8 cellular contexts compared by ENCODE assay signal in the genomic region with DNA sequence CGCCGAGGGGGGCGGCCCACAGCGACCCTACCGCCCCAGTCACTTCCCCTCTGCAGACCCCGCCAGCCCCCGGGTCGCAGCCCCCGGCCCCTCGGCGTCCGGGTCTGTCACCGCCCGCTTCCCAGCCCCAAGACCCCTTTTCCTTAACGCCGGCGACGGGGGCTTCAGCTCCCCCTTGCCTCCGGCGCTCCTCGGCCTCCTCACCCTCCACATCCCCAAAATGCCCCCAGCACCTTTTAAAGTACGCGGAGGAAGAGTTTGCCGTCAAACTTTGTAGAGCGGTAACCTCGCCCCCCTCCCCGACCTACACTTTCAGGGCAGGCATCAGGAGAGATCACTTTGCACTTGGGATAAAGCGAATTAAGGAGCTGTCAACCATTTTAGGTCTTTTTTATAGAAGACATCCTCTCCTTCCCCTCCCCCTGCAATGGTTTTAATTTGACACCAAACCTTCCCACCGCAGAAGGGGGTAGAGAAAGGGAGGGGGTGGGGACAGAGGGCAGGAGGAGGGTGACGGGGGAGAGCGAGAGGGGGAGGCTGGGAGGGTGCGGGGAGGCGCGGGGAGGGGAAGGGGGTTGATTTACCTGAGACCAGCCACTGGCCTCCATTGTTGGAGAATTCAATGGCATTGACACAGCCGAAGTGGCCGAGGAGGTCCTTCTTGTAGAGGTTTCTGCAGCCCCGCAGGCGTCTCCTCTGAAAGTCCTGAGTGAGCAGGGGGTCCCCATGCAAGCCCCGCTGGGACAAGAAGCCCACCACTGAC. TPM values are rescaled to one million over a fixed set of nuclear protein-coding genes. Genes with fewer than 3 reads are reported as not detected.
DNase-seq lines count a peak whose midpoint lies in the region; ATAC-seq, FAIRE-seq and TF ChIP-seq lines count a peak whose summit lies in the region.

No MANE protein-coding gene starts in this region.

- no peaks in the 10 kb centered on the region for H3K9me2 ChIP-seq in SU-DHL-6 (replicated peaks; ENCODE audit: insufficient read depth, low read length)

- peak overlapping the region; percentile 83 for H3K9ac ChIP-seq in SU-DHL-6 (ENCODE audit: low read length)
- H3K9ac ChIP-seq in GM12878 (ENCODE audit: control insufficient read depth, insufficient read depth, low read length): peak overlapping the region; percentile 93
- peak overlapping the region; percentile 67 for H3K9ac ChIP-seq in iPS-15b (ENCODE audit: low read depth, low read length)

- SMC1A ChIA-PET in GM12878 (lab: Charles Lee; ENCODE audit: uncharacterized antibody, unreplicated experiment): interaction anchor here (5.3 kb wide), 1 partner anchor 22 kb away, joined by 40 read pairs; no protein-coding TSS in a partner anchor

- POLR2A ChIA-PET in GM12878 (lab: Charles Lee): interaction anchor here (0.5 to 2.2 kb wide), 3 partner anchors 23 to 294 kb away, joined by 3 to 10 read pairs (median 6); no protein-coding TSS in a partner anchor

- H3K4me3 ChIP-seq in SU-DHL-6 (ENCODE audit: insufficient read depth, low read length, poor library complexity, severe bottlenecking) (peak overlapping the region; percentile 76), GM12878 (peak overlapping the region; percentile 96), iPS-15b (ENCODE audit: low read depth, low read length) (peak overlapping the region; percentile 86), skin epidermis (peak overlapping the region; percentile 65 to 87 (median 86))

- intact Hi-C loops in GM12878 (cut with micrococcal nuclease; ENCODE audit: unreplicated experiment): loop anchor here (5.0 kb wide), 1 partner anchor 40 kb away; a partner anchor contains a TSS

- H3K79me2 ChIP-seq in SU-DHL-6 (ENCODE audit: insufficient read depth, low read length): peaks cover 25% of the 10 kb centered on the region
- peaks cover 43% of the 10 kb centered on the region for H3K79me2 ChIP-seq in GM12878 (ENCODE audit: control insufficient read depth, insufficient read depth, low read length)

- TF ChIP-seq RAD21 in GM12878 (IDR thresholded peaks at IDR 0.05; ENCODE audit: insufficient read depth, low read depth, low read length): no peak

- BruUV-seq in GM12878 (replicated peaks; lab: Mats Ljungman, UMichigan): no TSS peak

- no peak for TF ChIP-seq CTCF in SU-DHL-6 (IDR thresholded peaks at IDR 0.05; ENCODE audit: insufficient read depth, low read length, poor library complexity, severe bottlenecking)
- no peak for TF ChIP-seq CTCF in GM12878 (IDR thresholded peaks at IDR 0.05 in 2 of 3, conservative IDR thresholded peaks at IDR 0.05 in 1 of 3; ENCODE audit: control insufficient read depth in 2 of 3, extremely low read depth in 1 of 3, insufficient read depth in 1 of 3, low read depth in 3 of 3, low read length in 3 of 3)

- no peak for TF ChIP-seq POLR2A in GM12878 (IDR thresholded peaks at IDR 0.05; ENCODE audit: low read depth, low read length)

- H3K27me3 ChIP-seq in SU-DHL-6 (ENCODE audit: low read length): no peaks in the 10 kb centered on the region
- H3K27me3 ChIP-seq in GM12878 (replicated peaks in 1 of 2; ENCODE audit: control insufficient read depth in 2 of 2, insufficient read depth in 2 of 2, low read length in 1 of 2): peaks cover 1 to 5% of the 10 kb centered on the region in 2 experiments; a peak in 1 of 4 replicates
- H3K27me3 ChIP-seq in iPS-15b (ENCODE audit: control insufficient read depth, insufficient read depth, low read length): peaks cover 9% of the 10 kb centered on the region

- CTCF ChIA-PET in GM12878 (lab: Yijun Ruan, JAX): interaction anchor here (0.7 to 3.5 kb wide), 6 partner anchors 9 to 998 kb away, joined by 3 to 43 read pairs (median 3); no protein-coding TSS in a partner anchor

- H3K4me2 ChIP-seq in SU-DHL-6 (ENCODE audit: low read depth, low read length, poor library complexity, severe bottlenecking) (peak overlapping the region; percentile 78), GM12878 (ENCODE audit: control insufficient read depth, insufficient read depth) (peak overlapping the region; percentile 77)

- TF ChIP-seq EP300 in GM12878 (IDR thresholded peaks at IDR 0.05; ENCODE audit: borderline replicate concordance in 1 of 2, control insufficient read depth in 1 of 2, low read depth in 2 of 2, low read length in 2 of 2): no peak

- RAD21 ChIA-PET in GM12878 (lab: Charles Lee; ENCODE audit: unreplicated experiment): interaction anchor here (1.0 to 2.2 kb wide), 2 partner anchors 21 to 39 kb away, joined by 6 read pairs; a partner anchor contains a TSS

- no peaks in the 10 kb centered on the region for H3K9me3 ChIP-seq in SU-DHL-6 (ENCODE audit: insufficient read depth, low read length)
- H3K9me3 ChIP-seq in GM12878 (replicated peaks; ENCODE audit: control insufficient read depth, insufficient read depth, low read length): no peaks in the 10 kb centered on the region
- H3K9me3 ChIP-seq in iPS-15b (ENCODE audit: control insufficient read depth, insufficient read depth, low read length): no peaks in the 10 kb centered on the region

- WGBS in GM12878 (ENCODE audit: insufficient coverage, insufficient replicate concordance, low lambda C conversion rate, missing lambda C conversion rate): under 1% methylated on average over 31 of the region's 39 CpGs

- H3K36me3 ChIP-seq in SU-DHL-6 (ENCODE audit: low read length) (no peaks in the 10 kb centered on the region), GM12878 (ENCODE audit: control insufficient read depth in 2 of 2, insufficient read depth in 2 of 2, low read length in 1 of 2) (peaks cover 0 to 8% of the 10 kb centered on the region in 2 experiments; a peak in 2 of 4 replicates), iPS-15b (ENCODE audit: control insufficient read depth, insufficient read depth, low read length) (no peaks in the 10 kb centered on the region)

- FAIRE-seq in GM12878 (lab: Jason Lieb, UNC): no peak

- in situ Hi-C loops in GM12878 (cut with MboI): no loop called here

- H2AFZ ChIP-seq in SU-DHL-6 (ENCODE audit: low read depth, low read length, severe bottlenecking): peak overlapping the region; percentile 87
- H2AFZ ChIP-seq in GM12878 (ENCODE audit: control insufficient read depth, low read depth, low read length): peak overlapping the region; percentile 82

- peak; percentile 5 for ATAC-seq in HG03378 (IDR thresholded peaks at IDR 0.05; ENCODE audit: unreplicated experiment)
- ATAC-seq in GM12878: peak; percentile 27
- ATAC-seq in HG02852 (IDR thresholded peaks at IDR 0.05; ENCODE audit: unreplicated experiment): no peak

- H3K27ac ChIP-seq in SU-DHL-6 (ENCODE audit: low read depth, low read length) (peak overlapping the region; percentile 64), GM12878 (ENCODE audit: control insufficient read depth, insufficient read depth) (peak overlapping the region; percentile 90), skin epidermis (peak overlapping the region; percentile 75 to 98 (median 94))

- H3K4me1 ChIP-seq in GM12878 (ENCODE audit: control insufficient read depth, insufficient read depth, low read length) (peaks cover 8% of the 10 kb centered on the region; the same call in 1 of the 2 replicates), iPS-15b (ENCODE audit: control insufficient read depth, insufficient read depth, low read length) (no peaks in the 10 kb centered on the region)

- DNase-seq in NCI-H2196 (lab: John Stamatoyannopoulos, UW; ENCODE audit: unreplicated experiment) (peak; percentile 47), NCI-H2196 treated with DMSO at 0.1 percent for 48 hours (lab: John Stamatoyannopoulos, UW; ENCODE audit: unreplicated experiment) (no peak), GM12878 (ENCODE audit: low read depth, low spot score) (no peak)

- H4K20me1 ChIP-seq in SU-DHL-6 (ENCODE audit: low read depth, low read length) (no peaks in the 10 kb centered on the region), GM12878 (ENCODE audit: control insufficient read depth, insufficient read depth) (no peaks in the 10 kb centered on the region)

- peaks cover 12% of the 10 kb centered on the region for H3F3A ChIP-seq in SU-DHL-6 (ENCODE audit: insufficient read depth)

RNA-seq across cellular contexts. Expression of a gene that starts 0.6 kb away (rescaled TPM):
- 55.6 and 59.7 TPM in 2 replicates for total RNA-seq in GM12878 (2013; cell fraction: nucleolus; rRNA removed)
- total RNA-seq in GM12878 (2014; rRNA removed): 9.8 and 13.2 TPM in 2 replicates
- 15.9 and 17.4 TPM in 2 replicates for total RNA-seq in GM12878 (2014; rRNA removed; fragmentation: Illumina TruSeq; extraction: Trizol)
- total RNA-seq in GM12878 (2021): 30.1 and 31.1 TPM in 2 replicates
- 12.0 TPM for polyA plus RNA-seq in GM12878 (2011; ENCODE audit: low read depth)
- 32.0 and 38.1 TPM in 2 replicates for polyA plus RNA-seq in GM12878 (2011; rRNA removed)
- polyA plus RNA-seq in GM12878 (2011; cell fraction: cytosol; rRNA removed): 46.0 and 50.7 TPM in 2 replicates
- 81.3 and 94.9 TPM in 2 replicates for polyA plus RNA-seq in GM12878 (2011; cell fraction: nucleus; rRNA removed)
- 19.2 and 21.1 TPM in 2 replicates for polyA plus RNA-seq in GM12878 (2012)
- polyA plus RNA-seq in GM12878 (2014; fragmentation: Illumina TruSeq; extraction: Trizol): 26.8 and 29.4 TPM in 2 replicates
- polyA plus RNA-seq in GM12878 (2014; fragmentation: Nextera tagmentation; extraction: Ambion mirVana): 1 to 10 TPM; 6.8 to 7.1 TPM
- 24.0 and 24.8 TPM in 2 replicates for polyA plus RNA-seq in GM12878 (2014; rRNA removed)
- polyA plus RNA-seq in GM12878 (2016; fragmentation: Nextera tagmentation; extraction: Ambion mirVana): 10 to 100 TPM; 18.6 to 19.5 TPM
- 31.4 and 42.5 TPM in 2 replicates for polyA minus RNA-seq in GM12878 (2011; rRNA and poly(A)+ RNA removed)
- polyA minus RNA-seq in GM12878 (2011; cell fraction: cytosol; rRNA and poly(A)+ RNA removed): 7.9 and 12.3 TPM in 2 replicates
- polyA minus RNA-seq in GM12878 (2011; cell fraction: nucleus; rRNA and poly(A)+ RNA removed): 29.7 and 55.8 TPM in 2 replicates

RNA-seq across cellular contexts. Expression of a gene that starts 38.9 kb away (rescaled TPM):
- 11.9 and 20.6 TPM in 2 replicates for total RNA-seq in GM12878 (2013; cell fraction: nucleolus; rRNA removed)
- 3.9 and 6.2 TPM in 2 replicates for total RNA-seq in GM12878 (2014; rRNA removed)
- total RNA-seq in GM12878 (2014; rRNA removed; fragmentation: Illumina TruSeq; extraction: Trizol): 3.6 and 3.7 TPM in 2 replicates
- 5.8 and 6.2 TPM in 2 replicates for total RNA-seq in GM12878 (2021)
- 3.7 TPM for polyA plus RNA-seq in GM12878 (2011; ENCODE audit: low read depth)
- 12.4 and 13.3 TPM in 2 replicates for polyA plus RNA-seq in GM12878 (2011; rRNA removed)
- 7.2 TPM in 2 replicates for polyA plus RNA-seq in GM12878 (2011; cell fraction: cytosol; rRNA removed)
- polyA plus RNA-seq in GM12878 (2011; cell fraction: nucleus; rRNA removed): 11.5 and 18.5 TPM in 2 replicates
- polyA plus RNA-seq in GM12878 (2012): 4.4 and 5.0 TPM in 2 replicates
- 4.7 and 5.9 TPM in 2 replicates for polyA plus RNA-seq in GM12878 (2014; fragmentation: Illumina TruSeq; extraction: Trizol)
- 1 to 10 TPM; 1.0 to 1.3 TPM for polyA plus RNA-seq in GM12878 (2014; fragmentation: Nextera tagmentation; extraction: Ambion mirVana)
- polyA plus RNA-seq in GM12878 (2014; rRNA removed): 4.0 and 4.5 TPM in 2 replicates
- polyA plus RNA-seq in GM12878 (2016; fragmentation: Nextera tagmentation; extraction: Ambion mirVana): 1 to 10 TPM; 6.1 to 6.7 TPM
- polyA minus RNA-seq in GM12878 (2011; rRNA and poly(A)+ RNA removed): 9.7 and 11.3 TPM in 2 replicates
- 3.4 and 3.6 TPM in 2 replicates for polyA minus RNA-seq in GM12878 (2011; cell fraction: cytosol; rRNA and poly(A)+ RNA removed)
- polyA minus RNA-seq in GM12878 (2011; cell fraction: nucleus; rRNA and poly(A)+ RNA removed): 3.9 and 5.0 TPM in 2 replicates
